In the genomic region with DNA sequence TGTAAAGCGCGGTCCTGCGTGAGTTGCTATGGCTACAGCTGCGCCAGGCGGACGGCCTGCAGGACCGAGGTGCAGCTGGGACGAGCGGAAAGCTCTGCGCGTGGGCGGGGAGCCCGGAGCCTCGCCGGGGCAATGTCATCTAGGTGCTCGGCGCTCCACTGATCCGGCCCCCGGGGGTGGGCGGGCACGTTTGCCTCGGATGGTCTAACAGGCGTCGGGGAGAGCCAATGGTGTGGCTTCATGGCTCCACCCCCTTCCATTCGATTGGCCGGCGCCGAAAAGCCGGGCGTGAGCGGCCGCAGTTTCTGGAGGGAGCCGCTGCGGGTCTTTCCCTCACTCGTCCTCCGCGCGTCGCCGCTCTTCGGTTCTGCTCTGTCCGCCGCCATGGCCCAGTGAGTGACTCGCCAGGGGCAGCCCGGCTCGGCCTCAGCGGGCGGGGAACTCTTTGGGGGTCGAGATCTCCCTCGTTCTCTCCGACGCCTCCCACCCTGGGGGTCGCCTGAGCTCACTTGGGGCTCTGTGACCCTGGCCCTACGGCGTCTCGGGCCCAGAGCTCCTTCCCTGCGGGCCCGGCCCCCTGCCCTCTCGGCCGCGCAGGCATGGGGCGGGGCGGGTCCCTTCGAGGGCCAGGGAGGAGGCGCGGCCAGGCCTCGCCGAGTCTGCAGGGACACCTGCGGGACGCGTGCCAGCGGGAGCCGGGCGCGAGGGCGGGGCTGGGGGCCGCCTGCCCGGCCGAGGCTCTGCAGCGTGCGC, we compare ENCODE assay signal across 1 cellular context.
TF ChIP-seq lines count a peak whose summit lies in the region.

TSS of gene PGD (plus strand) at position 331 of the 753 bp plus-strand sequence. CDS start at position 385, 54 bp downstream.

TF ChIP-seq in HepG2, 621 proteins besides CTCF, POLR2A, EP300 and RAD21 (continued from another document and continues in another):
- TF ChIP-seq ZNF280D (CRISPR knock-in tag; IDR thresholded peaks at IDR 0.05) (peak; percentile 17; the same call in 1 of the 2 replicates), ZNF780A (CRISPR knock-in tag; IDR thresholded peaks at IDR 0.05) (no peak), SNAI1 (CRISPR knock-in tag; IDR thresholded peaks at IDR 0.05; ENCODE audit: borderline replicate concordance) (peak; percentile 56; the same call in 1 of the 2 replicates), MYPOP (CRISPR knock-in tag; IDR thresholded peaks at IDR 0.05) (peak; percentile 96), NR2F6 (IDR thresholded peaks at IDR 0.05) (no peak; the same call in 1 of the 2 replicates), NR2F6 (CRISPR knock-in tag; IDR thresholded peaks at IDR 0.05) (peak; percentile 44; the same call in 1 of the 2 replicates), IKZF1 (IDR thresholded peaks at IDR 0.05) (no peak), ZMAT3 (CRISPR knock-in tag; conservative IDR thresholded peaks at IDR 0.05) (peak; percentile 91; the same call in 1 of the 2 replicates), TFDP1 (CRISPR knock-in tag; IDR thresholded peaks at IDR 0.05; ENCODE audit: borderline replicate concordance) (peak; percentile 79; the same call in 1 of the 2 replicates), AHR (CRISPR knock-in tag; IDR thresholded peaks at IDR 0.05) (0 out of 2 replicates have a peak, but pooled peaks have one; percentile 45), AGO1 (IDR thresholded peaks at IDR 0.05; ENCODE audit: low read depth, low read length, poor library complexity, severe bottlenecking) (peak; percentile 67), ZNF276 (CRISPR knock-in tag; IDR thresholded peaks at IDR 0.05; ENCODE audit: low read depth) (peak; percentile 76), HNRNPL (IDR thresholded peaks at IDR 0.05; ENCODE audit: low read depth, low read length) (peak; percentile 66; the same call in 1 of the 2 replicates), ADNP (CRISPR knock-in tag; IDR thresholded peaks at IDR 0.05) (no peak), TFAP4 (IDR thresholded peaks at IDR 0.05; ENCODE audit: borderline replicate concordance, low read depth) (peak; percentile 83; the same call in 1 of the 2 replicates), GMEB2 (CRISPR knock-in tag; IDR thresholded peaks at IDR 0.05; ENCODE audit: low read depth) (peak; percentile 42; the same call in 1 of the 2 replicates), MATR3 (CRISPR knock-in tag; IDR thresholded peaks at IDR 0.05) (no peak), RFX5 (IDR thresholded peaks at IDR 0.05; ENCODE audit: low read depth, low read length) (peak; percentile 42; the same call in 1 of the 2 replicates), ELF3 (CRISPR knock-in tag; IDR thresholded peaks at IDR 0.05) (peak; percentile 50), TBP (CRISPR knock-in tag; IDR thresholded peaks at IDR 0.05) (no peak), ZNF558 (CRISPR knock-in tag; IDR thresholded peaks at IDR 0.05; ENCODE audit: borderline replicate concordance) (peak; percentile 81; the same call in 1 of the 2 replicates), ISX (CRISPR knock-in tag; conservative IDR thresholded peaks at IDR 0.05) (no peak; the same call in 1 of the 2 replicates), ZNF678 (CRISPR knock-in tag; IDR thresholded peaks at IDR 0.05) (peak; percentile 20; the same call in 1 of the 2 replicates), NFAT5 (CRISPR knock-in tag; IDR thresholded peaks at IDR 0.05) (peak; percentile 77), ZNF777 (CRISPR knock-in tag; IDR thresholded peaks at IDR 0.05) (peak; percentile 70), ZNF282 (IDR thresholded peaks at IDR 0.05; ENCODE audit: partially characterized antibody) (no peak), FOSL1 (CRISPR knock-in tag; IDR thresholded peaks at IDR 0.05; ENCODE audit: borderline replicate concordance) (peak; percentile 49; the same call in 1 of the 2 replicates), TOPORS (CRISPR knock-in tag; IDR thresholded peaks at IDR 0.05) (peak; percentile 81), ZNF598 (CRISPR knock-in tag; IDR thresholded peaks at IDR 0.05; ENCODE audit: borderline replicate concordance) (peak; percentile 17; the same call in 1 of the 2 replicates), ARID2 (CRISPR knock-in tag; IDR thresholded peaks at IDR 0.05; ENCODE audit: borderline replicate concordance) (peak; percentile 49)
- TF ChIP-seq, protein P1, sequence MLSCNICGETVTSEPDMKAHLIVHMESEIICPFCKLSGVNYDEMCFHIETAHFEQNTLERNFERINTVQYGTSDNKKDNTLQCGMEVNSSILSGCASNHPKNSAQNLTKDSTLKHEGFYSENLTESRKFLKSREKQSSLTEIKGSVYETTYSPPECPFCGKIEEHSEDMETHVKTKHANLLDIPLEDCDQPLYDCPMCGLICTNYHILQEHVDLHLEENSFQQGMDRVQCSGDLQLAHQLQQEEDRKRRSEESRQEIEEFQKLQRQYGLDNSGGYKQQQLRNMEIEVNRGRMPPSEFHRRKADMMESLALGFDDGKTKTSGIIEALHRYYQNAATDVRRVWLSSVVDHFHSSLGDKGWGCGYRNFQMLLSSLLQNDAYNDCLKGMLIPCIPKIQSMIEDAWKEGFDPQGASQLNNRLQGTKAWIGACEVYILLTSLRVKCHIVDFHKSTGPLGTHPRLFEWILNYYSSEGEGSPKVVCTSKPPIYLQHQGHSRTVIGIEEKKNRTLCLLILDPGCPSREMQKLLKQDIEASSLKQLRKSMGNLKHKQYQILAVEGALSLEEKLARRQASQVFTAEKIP (CRISPR knock-in tag; IDR thresholded peaks at IDR 0.05; ENCODE audit: borderline replicate concordance) = no peak
- TF ChIP-seq, protein P2, sequence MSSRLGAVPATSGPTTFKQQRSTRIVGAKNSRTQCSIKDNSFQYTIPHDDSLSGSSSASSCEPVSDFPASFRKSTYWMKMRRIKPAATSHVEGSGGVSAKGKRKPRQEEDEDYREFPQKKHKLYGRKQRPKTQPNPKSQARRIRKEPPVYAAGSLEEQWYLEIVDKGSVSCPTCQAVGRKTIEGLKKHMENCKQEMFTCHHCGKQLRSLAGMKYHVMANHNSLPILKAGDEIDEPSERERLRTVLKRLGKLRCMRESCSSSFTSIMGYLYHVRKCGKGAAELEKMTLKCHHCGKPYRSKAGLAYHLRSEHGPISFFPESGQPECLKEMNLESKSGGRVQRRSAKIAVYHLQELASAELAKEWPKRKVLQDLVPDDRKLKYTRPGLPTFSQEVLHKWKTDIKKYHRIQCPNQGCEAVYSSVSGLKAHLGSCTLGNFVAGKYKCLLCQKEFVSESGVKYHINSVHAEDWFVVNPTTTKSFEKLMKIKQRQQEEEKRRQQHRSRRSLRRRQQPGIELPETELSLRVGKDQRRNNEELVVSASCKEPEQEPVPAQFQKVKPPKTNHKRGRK (CRISPR knock-in tag; IDR thresholded peaks at IDR 0.05) = no peak
- TF ChIP-seq, protein P3, sequence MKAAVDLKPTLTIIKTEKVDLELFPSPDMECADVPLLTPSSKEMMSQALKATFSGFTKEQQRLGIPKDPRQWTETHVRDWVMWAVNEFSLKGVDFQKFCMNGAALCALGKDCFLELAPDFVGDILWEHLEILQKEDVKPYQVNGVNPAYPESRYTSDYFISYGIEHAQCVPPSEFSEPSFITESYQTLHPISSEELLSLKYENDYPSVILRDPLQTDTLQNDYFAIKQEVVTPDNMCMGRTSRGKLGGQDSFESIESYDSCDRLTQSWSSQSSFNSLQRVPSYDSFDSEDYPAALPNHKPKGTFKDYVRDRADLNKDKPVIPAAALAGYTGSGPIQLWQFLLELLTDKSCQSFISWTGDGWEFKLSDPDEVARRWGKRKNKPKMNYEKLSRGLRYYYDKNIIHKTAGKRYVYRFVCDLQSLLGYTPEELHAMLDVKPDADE (CRISPR knock-in tag; IDR thresholded peaks at IDR 0.05) = no peak
